ENCODE assay signal across 19 cellular contexts in the genomic region with DNA sequence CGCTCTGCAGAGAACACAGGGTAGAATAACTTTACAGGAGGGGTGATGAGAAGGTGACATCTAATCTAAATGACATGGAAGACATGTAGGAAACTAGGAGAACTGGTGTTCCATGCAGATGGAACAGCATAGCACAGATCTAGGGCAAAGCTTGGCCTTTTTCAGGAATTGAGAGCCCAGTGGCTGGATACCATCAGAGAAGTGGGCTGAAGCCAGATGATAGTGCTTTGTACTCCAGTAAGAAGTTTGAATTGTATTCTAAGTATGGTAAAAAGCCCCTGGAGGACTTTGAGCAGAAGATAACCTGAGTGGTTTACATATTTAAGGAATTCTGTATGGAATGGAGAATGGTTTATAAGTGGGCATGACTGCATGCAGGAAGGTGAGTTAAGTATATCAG.
"Had no signal": no experiment of that assay in that cellular context is flagged by ENCODE, and none has a peak within 500 bp of the region (broad histone marks: within the 10 kb centered on the region; RNA-seq: fewer than 3 reads in every experiment).

No MANE protein-coding gene starts in this region.

- ATAC-seq: stimulated activated naive CD8-positive, alpha-beta T cell treated with anti-CD3 and anti-CD28 coated beads, Interleukin-15, Interleukin-2, amounts not matched to agents 100 U/mL and 50 U/mL, for 24 hours had no signal

- H3K4me3 ChIP-seq: colonic mucosa, hepatocyte, lung, neural progenitor cell, ovary, right atrium auricular region, sigmoid colon, skin epidermis, tibial artery had no signal

- H3K36me3 ChIP-seq: colonic mucosa, neural progenitor cell, ovary had no signal

- H3K4me3 Mint-ChIP-seq: mesothelial cell of epicardium; natural killer cell treated with Interleukin-12 subunit alpha and Interleukin-12 subunit beta and Interleukin-15 and Interleukin-18, amount 100 ng/mL, for 72 hours; neural progenitor cell had no signal

- H3K9me3 Mint-ChIP-seq: natural killer cell treated with Interleukin-12 subunit alpha and Interleukin-12 subunit beta and Interleukin-15 and Interleukin-18, amount 100 ng/mL, for 72 hours had no signal

- H3K27ac ChIP-seq: colonic mucosa, foreskin keratinocyte, hepatocyte, neural progenitor cell, ovary, right atrium auricular region, sigmoid colon, skin epidermis had no signal

- H3K27ac Mint-ChIP-seq: mesothelial cell of epicardium; natural killer cell treated with Interleukin-12 subunit alpha and Interleukin-12 subunit beta and Interleukin-15 and Interleukin-18, amount 100 ng/mL, for 72 hours; neural progenitor cell had no signal

- H3K4me1 ChIP-seq: colonic mucosa, foreskin keratinocyte, neural progenitor cell had no signal

- H3K27me3 ChIP-seq: colonic mucosa, foreskin keratinocyte, hepatocyte, neural progenitor cell, ovary, right atrium auricular region, sigmoid colon, tibial artery had no signal

- H3K4me1 Mint-ChIP-seq: mesothelial cell of epicardium, neural progenitor cell had no signal

- H3K9me3 ChIP-seq: colonic mucosa, ovary, right atrium auricular region, sigmoid colon, tibial artery had no signal

- H3K27me3 Mint-ChIP-seq: natural killer cell treated with Interleukin-12 subunit alpha and Interleukin-12 subunit beta and Interleukin-15 and Interleukin-18, amount 100 ng/mL, for 72 hours had no signal

- DNase-seq: colonic mucosa; dermis blood vessel endothelial cell; foreskin keratinocyte; head of caudate nucleus; kidney; left cardiac atrium; left ventricle myocardium superior; ovary; sigmoid colon; stimulated activated CD4-positive, alpha-beta T cell treated with anti-CD3 and anti-CD28 coated beads, Interleukin-2, amount 100 ng/mL, for 24 hours; stimulated activated naive CD8-positive, alpha-beta T cell treated with anti-CD3 and anti-CD28 coated beads, Interleukin-15, Interleukin-2, amounts not matched to agents 100 U/mL and 50 U/mL, for 24 hours; tibial artery had no signal
